14 cellular contexts compared by ENCODE assay signal in the genomic region with DNA sequence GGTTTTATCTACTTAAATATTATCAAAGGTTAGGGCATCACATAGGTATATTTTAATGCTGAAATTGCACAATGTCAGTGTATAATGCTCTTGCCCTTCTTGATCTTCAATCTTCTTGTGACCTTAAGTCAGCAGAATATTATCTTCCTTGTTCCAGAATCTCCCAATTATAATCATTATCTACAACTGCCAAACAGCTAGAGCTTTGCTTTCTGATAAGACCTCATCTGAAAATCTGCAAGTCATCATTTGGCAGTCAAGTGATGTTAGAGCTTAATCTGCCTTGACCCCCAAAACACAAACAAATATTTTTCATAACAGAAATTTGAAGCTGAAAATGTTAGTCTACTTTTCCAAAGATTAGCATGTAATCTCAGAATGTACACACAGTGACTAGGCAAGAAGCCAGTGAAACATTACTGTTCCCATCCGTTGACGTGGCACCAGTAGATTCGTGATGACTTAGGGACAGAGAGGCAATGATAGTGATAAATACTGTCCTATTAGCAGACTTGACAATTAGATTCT. TPM values are rescaled to one million over a fixed set of nuclear protein-coding genes. Genes with fewer than 3 reads are reported as not detected.
DNase-seq lines count a peak whose midpoint lies in the region; ATAC-seq, FAIRE-seq and TF ChIP-seq lines count a peak whose summit lies in the region.
"Had no signal": no experiment of that assay in that cellular context is flagged by ENCODE, and none has a peak within 500 bp of the region (broad histone marks: within the 10 kb centered on the region; RNA-seq: fewer than 3 reads in every experiment).

No MANE protein-coding gene starts in this region.

- no peaks in the 10 kb centered on the region for H3K79me2 ChIP-seq in K562 (ENCODE audit: control insufficient read depth, insufficient read depth, low read length)

- H3K4me3 Mint-ChIP-seq in chondrocyte (ENCODE audit: unreplicated experiment), result no peak overlapping the region
- H3K4me3 Mint-ChIP-seq in activated T-cell treated with anti-CD3 and anti-CD28 coated beads, Interleukin-2, amount 50 U/mL, for 72 hours, result no peak overlapping the region
- H3K4me3 Mint-ChIP-seq: H9 had no signal

- no peaks in the 10 kb centered on the region for H3K9me1 ChIP-seq in K562 (ENCODE audit: control insufficient read depth, insufficient read depth, low read length)

- TF ChIP-seq CTCF in K562 (IDR thresholded peaks at IDR 0.05 in 2 of 3, conservative IDR thresholded peaks at IDR 0.05 in 1 of 3; ENCODE audit: insufficient read depth in 2 of 3, low read depth in 1 of 3, low read length in 3 of 3) (no peak), chondrocyte (IDR thresholded peaks at IDR 0.05) (no peak)

- peak; percentile 95 for TF ChIP-seq EP300 in K562 (IDR thresholded peaks at IDR 0.05; ENCODE audit: low read length)

- H3K27ac ChIP-seq in K562 (ENCODE audit: extremely low read depth, low read depth, low read length), result peak overlapping the region; percentile 48; the same call in 2 of the 3 replicates
- H3K27ac ChIP-seq: BLaER1, SJSA1 had no signal

- H3K36me3 Mint-ChIP-seq in chondrocyte (ENCODE audit: low read depth), result peaks cover 4% of the 10 kb centered on the region
- peaks cover 2 to 12% of the 10 kb centered on the region in 2 donors for H3K36me3 Mint-ChIP-seq in activated T-cell treated with anti-CD3 and anti-CD28 coated beads, Interleukin-2, amount 50 U/mL, for 72 hours (ENCODE audit: insufficient read depth in 2 of 2)

- POLR2A ChIA-PET in K562 (lab: Yijun Ruan, JAX), result interaction anchor here (1.0 to 1.5 kb wide), 3 partner anchors 10 to 22 kb away, joined by 4 to 9 read pairs (median 6); a partner anchor contains a TSS

- 0% methylated on average over 3 of the region's 3 CpGs for WGBS in K562 (ENCODE audit: insufficient coverage, low coverage, missing lambda C conversion rate)

- peak; percentile 39 for DNase-seq in NCI-H2227 treated with DMSO at 0.1 percent for 48 hours (lab: John Stamatoyannopoulos, UW)
- peak in 3 of 4 experiments; percentile 18 to 72 (median 46) for DNase-seq in K562 (ENCODE audit: extremely low read depth in 1 of 4, low spot score in 3 of 4)
- DNase-seq in islet precursor cell, result no peak
- DNase-seq in chondrocyte (ENCODE audit: low spot score), result no peak
- no peak for DNase-seq in activated T-cell treated with anti-CD3 and anti-CD28 coated beads, Interleukin-2, amount 50 U/mL, for 72 hours
- no peak for DNase-seq in posterior vena cava (ENCODE audit: low spot score)
- DNase-seq: H9, NCI-H1436 treated with DMSO at 0.1 percent for 48 hours, NCI-H2081, NCI-H526, PC-3 had no signal

- H3K27me3 ChIP-seq in K562 (ENCODE audit: control insufficient read depth in 2 of 2, insufficient read depth in 2 of 2, low read length in 2 of 2), result no peaks in the 10 kb centered on the region
- H3K27me3 ChIP-seq: BLaER1, SJSA1 had no signal

- H3K4me2 ChIP-seq in K562 (ENCODE audit: insufficient read depth, low read length), result peak overlapping the region; percentile 36; the same call in 1 of the 2 replicates
- H3K4me2 ChIP-seq: BLaER1 had no signal

- in situ Hi-C loops in K562 (cut with MboI), result no loop called here

- H3K9me3 Mint-ChIP-seq in chondrocyte (ENCODE audit: low read depth), result no peaks in the 10 kb centered on the region
- no peaks in the 10 kb centered on the region for H3K9me3 Mint-ChIP-seq in activated T-cell treated with anti-CD3 and anti-CD28 coated beads, Interleukin-2, amount 50 U/mL, for 72 hours
- H3K9me3 Mint-ChIP-seq: H9 had no signal

- FAIRE-seq in K562 (lab: Jason Lieb, UNC), result peak; percentile 86
- peak; percentile 30 for FAIRE-seq in islet of Langerhans (lab: Jason Lieb, UNC)

- ATAC-seq in K562, result peak; percentile 77
- no peak for ATAC-seq in activated T-cell treated with anti-CD3 and anti-CD28 coated beads, Interleukin-2, amount 50 U/mL, for 72 hours (replicated peaks in 1 of 2)
- ATAC-seq: PC-3 had no signal

- no peak overlapping the region for H2AFZ ChIP-seq in K562 (ENCODE audit: low read depth, low read length)

- H3K4me1 Mint-ChIP-seq in chondrocyte (ENCODE audit: low read depth), result peaks cover 8% of the 10 kb centered on the region
- peaks cover 7% of the 10 kb centered on the region for H3K4me1 Mint-ChIP-seq in activated T-cell treated with anti-CD3 and anti-CD28 coated beads, Interleukin-2, amount 50 U/mL, for 72 hours (ENCODE audit: low read depth)
- H3K4me1 Mint-ChIP-seq: H9 had no signal

- no peaks in the 10 kb centered on the region for H3K9me3 ChIP-seq in K562 (replicated peaks; ENCODE audit: control insufficient read depth, insufficient read depth, low read depth, low read length)
- H3K9me3 ChIP-seq: SJSA1 had no signal

- peaks cover 0 to 22% of the 10 kb centered on the region in 2 experiments; a peak in 3 of 5 replicates for H3K4me1 ChIP-seq in K562 (replicated peaks in 1 of 2; ENCODE audit: control insufficient read depth in 2 of 2, insufficient read depth in 2 of 2, low read length in 2 of 2)
- H3K4me1 ChIP-seq: SJSA1 had no signal

- intact Hi-C loops in K562 (cut with micrococcal nuclease) (no loop called here), posterior vena cava (cut with DNase I) (no loop called here)

- H4K20me1 ChIP-seq in K562 (replicated peaks; ENCODE audit: control insufficient read depth, insufficient read depth, low read length), result no peaks in the 10 kb centered on the region
- H4K20me1 ChIP-seq: BLaER1 had no signal

- no peak for TF ChIP-seq POLR2A in K562 (conservative IDR thresholded peaks at IDR 0.05)

- CTCF ChIA-PET in K562 (lab: Yijun Ruan, JAX; ENCODE audit: low intra/inter-chr PET ratio), result no interaction called here

- TF ChIP-seq RAD21 in K562 (CRISPR knock-in tag; conservative IDR thresholded peaks at IDR 0.05 in 1 of 2, IDR thresholded peaks at IDR 0.05 in 1 of 2), result no peak; a peak in 1 of 4 replicates

- no peak overlapping the region for H3K9ac ChIP-seq in K562 (ENCODE audit: insufficient read depth in 1 of 2, low read depth in 2 of 2, low read length in 2 of 2)
- H3K9ac ChIP-seq: BLaER1 had no signal

- no TSS peak for BruUV-seq in K562 (replicated peaks; lab: Mats Ljungman, UMichigan)

- no peaks in the 10 kb centered on the region for H3K27me3 Mint-ChIP-seq in chondrocyte (ENCODE audit: low read depth)
- H3K27me3 Mint-ChIP-seq in activated T-cell treated with anti-CD3 and anti-CD28 coated beads, Interleukin-2, amount 50 U/mL, for 72 hours (ENCODE audit: low read depth), result no peaks in the 10 kb centered on the region

- H3K36me3 ChIP-seq in K562 (ENCODE audit: control insufficient read depth, insufficient read depth, low read length), result peaks cover 74% of the 10 kb centered on the region
- H3K36me3 ChIP-seq: BLaER1 had no signal

- H3K4me3 ChIP-seq in K562, result no peak overlapping the region
- H3K4me3 ChIP-seq: BLaER1, SJSA1 had no signal

- H3K27ac Mint-ChIP-seq in chondrocyte (ENCODE audit: unreplicated experiment), result no peak overlapping the region
- H3K27ac Mint-ChIP-seq in activated T-cell treated with anti-CD3 and anti-CD28 coated beads, Interleukin-2, amount 50 U/mL, for 72 hours, result no peak overlapping the region
- H3K27ac Mint-ChIP-seq: H9 had no signal

TF ChIP-seq in K562, 482 proteins besides CTCF, POLR2A, EP300 and RAD21 (continues in another document):
- 0 out of 2 replicates have a peak, but pooled peaks have one; percentile 42 for TF ChIP-seq ZNF212 (CRISPR knock-in tag; IDR thresholded peaks at IDR 0.05)

RNA-seq across cellular contexts. Expression of a gene that starts 19.8 kb away (rescaled TPM):
- total RNA-seq in K562 (2011; cell fraction: chromatin; rRNA removed; ENCODE audit: low replicate concordance), result 70.6 and 104 TPM in 2 replicates
- total RNA-seq in K562 (2011; cell fraction: nucleolus; rRNA removed), result 39.7 and 39.9 TPM in 2 replicates
- 58.3 and 71.0 TPM in 2 replicates for total RNA-seq in K562 (2011; cell fraction: nucleoplasm; rRNA removed)
- 25.4 and 27.6 TPM in 2 replicates for total RNA-seq in K562 (2014; rRNA removed)
- 25.3 and 28.7 TPM in 2 replicates for total RNA-seq in K562 (2014; rRNA removed; fragmentation: Illumina TruSeq; extraction: Trizol)
- 30.8 and 32.5 TPM in 2 replicates for total RNA-seq in K562 (2015; rRNA removed; fragmentation: Illumina TruSeq; extraction: Trizol)
- total RNA-seq in K562 (2021), result 24.4 and 25.9 TPM in 2 replicates
- polyA plus RNA-seq in K562 (2011; rRNA removed), result 43.7 and 45.1 TPM in 2 replicates
- 13.4 and 19.6 TPM in 2 replicates for polyA plus RNA-seq in K562 (2011; cell fraction: cytosol; rRNA removed)
- polyA plus RNA-seq in K562 (2011; cell fraction: nucleus; rRNA removed), result 56.3 and 65.5 TPM in 2 replicates
- 21.0 and 35.6 TPM in 2 replicates for polyA plus RNA-seq in K562 (2012)
- polyA plus RNA-seq in K562 (2014; fragmentation: Illumina TruSeq; extraction: Trizol), result 28.0 and 28.5 TPM in 2 replicates
- 10 to 100 TPM; 10.5 to 13.1 TPM for polyA plus RNA-seq in K562 (2014; fragmentation: Nextera tagmentation; extraction: Ambion mirVana)
- polyA plus RNA-seq in K562 (2014; rRNA removed), result 23.8 and 30.3 TPM in 2 replicates
- 56.2 and 67.1 TPM in 2 replicates for polyA minus RNA-seq in K562 (2011; rRNA and poly(A)+ RNA removed)
- 22.6 and 24.3 TPM in 2 replicates for polyA minus RNA-seq in K562 (2011; cell fraction: cytosol; rRNA and poly(A)+ RNA removed)
- 37.7 and 66.2 TPM in 2 replicates for polyA minus RNA-seq in K562 (2011; cell fraction: nucleus; rRNA and poly(A)+ RNA removed)
- 2.9 to 6.9 TPM (median 4.0 TPM) in 3 replicates for total RNA-seq in chondrocyte
- total RNA-seq in activated T-cell treated with anti-CD3 and anti-CD28 coated beads, Interleukin-2, amount 50 U/mL, for 72 hours, result 10 to 100 TPM; 16.5 to 23.8 TPM
- 1 to 10 TPM; 1.0 to 2.2 TPM for total RNA-seq in posterior vena cava

RNA-seq across cellular contexts. Expression of a gene that starts 19.8 kb away (rescaled TPM):
- 34.3 and 68.1 TPM in 2 replicates for total RNA-seq in K562 (2011; cell fraction: chromatin; rRNA removed; ENCODE audit: low replicate concordance)
- total RNA-seq in K562 (2011; cell fraction: nucleolus; rRNA removed), result 29.9 and 32.4 TPM in 2 replicates
- total RNA-seq in K562 (2011; cell fraction: nucleoplasm; rRNA removed), result 36.9 and 47.4 TPM in 2 replicates
- total RNA-seq in K562 (2014; rRNA removed) (39.7 and 50.9 TPM in 2 replicates), K562 (2014; rRNA removed; fragmentation: Illumina TruSeq; extraction: Trizol) (57.0 and 67.3 TPM in 2 replicates), K562 (2015; rRNA removed; fragmentation: Illumina TruSeq; extraction: Trizol) (52.4 and 56.8 TPM in 2 replicates), K562 (2021) (52.2 and 54.0 TPM in 2 replicates), chondrocyte (11.5 to 17.7 TPM (median 13.3 TPM) in 3 replicates), posterior vena cava (10 to 100 TPM in 1 of 2 donors, 1 to 10 TPM in 1; 7.8 to 13.6 TPM)
- polyA plus RNA-seq in K562 (2011; rRNA removed) (43.3 and 48.1 TPM in 2 replicates), K562 (2014; fragmentation: Illumina TruSeq; extraction: Trizol) (45.6 and 48.1 TPM in 2 replicates), K562 (2014; fragmentation: Nextera tagmentation; extraction: Ambion mirVana) (10 to 100 TPM; 23.3 to 33.1 TPM), K562 (2014; rRNA removed) (39.1 and 43.6 TPM in 2 replicates)
- polyA plus RNA-seq in K562 (2011; cell fraction: cytosol; rRNA removed), result 9.7 and 15.2 TPM in 2 replicates
- 49.4 and 58.9 TPM in 2 replicates for polyA plus RNA-seq in K562 (2011; cell fraction: nucleus; rRNA removed)
- 30.2 and 41.2 TPM in 2 replicates for polyA plus RNA-seq in K562 (2012)
- polyA minus RNA-seq in K562 (2011; rRNA and poly(A)+ RNA removed), result 37.9 and 42.8 TPM in 2 replicates
- 21.3 and 21.5 TPM in 2 replicates for polyA minus RNA-seq in K562 (2011; cell fraction: cytosol; rRNA and poly(A)+ RNA removed)
- polyA minus RNA-seq in K562 (2011; cell fraction: nucleus; rRNA and poly(A)+ RNA removed), result 45.8 and 58.8 TPM in 2 replicates
- 10 to 100 TPM; 20.8 to 24.7 TPM for total RNA-seq in activated T-cell treated with anti-CD3 and anti-CD28 coated beads, Interleukin-2, amount 50 U/mL, for 72 hours

Comparison
In these comparisons a context has a peak if more than half of its experiments do, and no peak if none do; other contexts are left out.
1. DNase-seq: peak in NCI-H2227 treated with DMSO at 0.1 percent for 48 hours (single experiment) and K562 (3 of 4); none in islet precursor cell (single experiment), chondrocyte (single experiment), activated T-cell treated with anti-CD3 and anti-CD28 coated beads, Interleukin-2, amount 50 U/mL, for 72 hours (0 of 2) and posterior vena cava (single experiment).